8 cellular contexts compared by ENCODE assay signal in the genomic region with DNA sequence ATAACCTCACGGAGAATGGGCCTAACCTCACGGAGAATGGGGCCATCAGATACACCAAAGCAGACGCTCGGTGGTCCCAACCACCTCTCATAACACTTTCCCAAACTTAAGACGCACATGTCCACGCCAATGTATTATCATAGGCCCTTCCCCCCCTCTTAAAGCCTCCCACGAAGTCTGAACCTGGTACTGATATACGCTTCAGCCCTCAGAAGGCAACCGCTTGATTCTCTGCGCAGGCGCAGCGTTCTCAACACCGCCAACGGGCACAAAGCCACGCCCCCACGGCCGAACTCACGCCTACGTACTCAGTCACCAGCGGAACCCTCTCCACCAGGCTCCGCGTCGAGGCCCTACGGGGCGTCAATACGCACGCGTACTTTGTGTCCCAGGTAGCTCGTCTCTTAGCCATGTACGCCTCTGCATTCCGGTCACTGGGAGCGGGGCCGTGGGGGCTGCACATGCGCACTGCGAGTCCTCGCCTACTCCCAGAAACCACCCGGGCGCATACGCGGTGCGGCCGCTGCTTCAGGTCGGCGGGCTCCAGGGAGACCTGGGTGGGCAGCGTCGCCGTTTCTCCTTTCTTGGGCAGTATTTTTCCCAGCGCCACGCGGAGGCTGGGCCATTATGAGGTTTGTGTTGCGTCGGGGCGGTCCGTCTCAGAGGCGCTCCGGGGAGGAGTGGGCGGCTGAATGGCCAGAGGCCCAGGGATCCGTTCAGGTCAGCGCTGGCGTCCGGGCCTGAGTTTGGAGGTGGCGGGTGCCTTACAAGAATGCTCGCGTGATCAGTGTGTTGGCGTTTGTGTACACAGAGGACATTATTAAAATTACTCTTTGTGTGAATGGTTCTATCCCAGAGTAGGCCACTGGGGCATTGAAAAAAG. TPM values are rescaled to one million over a fixed set of nuclear protein-coding genes. Genes with fewer than 3 reads are reported as not detected.
DNase-seq lines count a peak whose midpoint lies in the region; ATAC-seq and TF ChIP-seq lines count a peak whose summit lies in the region.

No MANE protein-coding gene starts in this region.

- ATAC-seq in left lung, result peak; percentile 99

- peaks cover 0 to 29% of the 10 kb centered on the region in 2 donors for H3K36me3 ChIP-seq in left lung

- H3K4me3 Mint-ChIP-seq in activated CD4-positive, alpha-beta memory T cell treated with anti-CD3 and anti-CD28 coated beads, Interleukin-2, amount 10 ng/mL, durations not matched to agents 7 days and 5 days, result peak overlapping the region; percentile 71

- TF ChIP-seq CTCF in HFF-Myc (IDR thresholded peaks at IDR 0.05; ENCODE audit: low read depth, low read length, missing control alignments) (no peak), left lung (IDR thresholded peaks at IDR 0.05) (no peak)

- H3K9me3 ChIP-seq in left lung, result peaks cover 3 to 60% of the 10 kb centered on the region in 2 donors

- H3K4me3 ChIP-seq in HFF-Myc (replicated peaks; ENCODE audit: low read depth, low read length), result peak overlapping the region; percentile 58
- peak overlapping the region; percentile 54 to 65 for H3K4me3 ChIP-seq in left lung

- POLR2A ChIA-PET in activated CD4-positive, alpha-beta memory T cell treated with anti-CD3 and anti-CD28 coated beads, Interleukin-2, amount 10 ng/mL, durations not matched to agents 7 days and 5 days (lab: Charles Lee), result interaction anchor here (1.2 kb wide), 1 partner anchor 247 kb away, joined by 4 read pairs; a partner anchor contains a TSS

- peaks cover 4 to 11% of the 10 kb centered on the region in 2 donors for H3K4me1 ChIP-seq in left lung

- peaks cover 51% of the 10 kb centered on the region for H3K9me3 Mint-ChIP-seq in activated CD4-positive, alpha-beta memory T cell treated with anti-CD3 and anti-CD28 coated beads, Interleukin-2, amount 10 ng/mL, durations not matched to agents 7 days and 5 days

- H3K36me3 Mint-ChIP-seq in activated CD4-positive, alpha-beta memory T cell treated with anti-CD3 and anti-CD28 coated beads, Interleukin-2, amount 10 ng/mL, durations not matched to agents 7 days and 5 days (ENCODE audit: low read depth), result peaks cover 12% of the 10 kb centered on the region

- H3K27me3 Mint-ChIP-seq in activated CD4-positive, alpha-beta memory T cell treated with anti-CD3 and anti-CD28 coated beads, Interleukin-2, amount 10 ng/mL, durations not matched to agents 7 days and 5 days, result peaks cover 3% of the 10 kb centered on the region

- DNase-seq in COLO829 (ENCODE audit: low spot score) (peak; percentile 45), HFF-Myc (ENCODE audit: extremely low read depth, low read depth) (peak; percentile 60), NCI-H2196 treated with DMSO at 0.1 percent for 48 hours (lab: John Stamatoyannopoulos, UW; ENCODE audit: unreplicated experiment) (peak; percentile 87), dermis microvascular lymphatic vessel endothelial cell (ENCODE audit: low read depth in 2 of 2) (peak; percentile 97), left lung (peak; percentile 94 to 95), DMS153 (lab: John Stamatoyannopoulos, UW) (no peak)
- DNase-seq in activated CD4-positive, alpha-beta memory T cell treated with anti-CD3 and anti-CD28 coated beads, Interleukin-2, amount 10 ng/mL, durations not matched to agents 7 days and 5 days, result peak; percentile 72
- DNase-seq in stimulated activated CD4-positive, alpha-beta T cell treated with anti-CD3 and anti-CD28 coated beads, Interleukin-1b, Interleukin-23, amount 100 ng/mL, for 24 hours (ENCODE audit: low read depth in 4 of 4, low spot score in 1 of 4), result peak; percentile 46 to 70 (median 56)

- H3K27me3 ChIP-seq in left lung, result no peaks in the 10 kb centered on the region

- peaks cover 15% of the 10 kb centered on the region for H3K4me1 Mint-ChIP-seq in activated CD4-positive, alpha-beta memory T cell treated with anti-CD3 and anti-CD28 coated beads, Interleukin-2, amount 10 ng/mL, durations not matched to agents 7 days and 5 days

- CTCF ChIA-PET in activated CD4-positive, alpha-beta memory T cell treated with anti-CD3 and anti-CD28 coated beads, Interleukin-2, amount 10 ng/mL, durations not matched to agents 7 days and 5 days (lab: Charles Lee), result interaction anchor here (1.0 to 1.1 kb wide), 2 partner anchors 10 to 24 kb away, joined by 3 to 4 read pairs; no protein-coding TSS in a partner anchor

- peak overlapping the region; percentile 81 to 88 for H3K27ac ChIP-seq in left lung

- H3K27ac Mint-ChIP-seq in activated CD4-positive, alpha-beta memory T cell treated with anti-CD3 and anti-CD28 coated beads, Interleukin-2, amount 10 ng/mL, durations not matched to agents 7 days and 5 days, result peak overlapping the region; percentile 48

- intact Hi-C loops in left lung (cut with DNase I), result no loop called here

RNA-seq across cellular contexts. Expression of a gene that starts 25.3 kb away (rescaled TPM):
- 1 to 10 TPM in 1 of 2 experiments, under 1 TPM in 1; 0.93 to 1.5 TPM for total RNA-seq in activated CD4-positive, alpha-beta memory T cell treated with anti-CD3 and anti-CD28 coated beads, Interleukin-2, amount 10 ng/mL, durations not matched to agents 7 days and 5 days
- total RNA-seq in dermis microvascular lymphatic vessel endothelial cell, result 1.3 and 2.4 TPM in 2 replicates
- total RNA-seq in left lung, result 1 to 10 TPM; 2.9 to 4.3 TPM

RNA-seq across cellular contexts. Expression of a gene that starts 36.1 kb away (rescaled TPM):
- 1 to 10 TPM; 3.9 to 4.1 TPM for total RNA-seq in activated CD4-positive, alpha-beta memory T cell treated with anti-CD3 and anti-CD28 coated beads, Interleukin-2, amount 10 ng/mL, durations not matched to agents 7 days and 5 days
- total RNA-seq in dermis microvascular lymphatic vessel endothelial cell, result 1.9 and 2.8 TPM in 2 replicates
- total RNA-seq in left lung, result 1 to 10 TPM; 4.8 to 6.1 TPM

RNA-seq across cellular contexts. Expression of a gene that starts 53.4 kb away (rescaled TPM):
- total RNA-seq in activated CD4-positive, alpha-beta memory T cell treated with anti-CD3 and anti-CD28 coated beads, Interleukin-2, amount 10 ng/mL, durations not matched to agents 7 days and 5 days, result 1 to 10 TPM; 6.2 to 6.7 TPM
- total RNA-seq in dermis microvascular lymphatic vessel endothelial cell (6.9 and 8.2 TPM in 2 replicates), left lung (10 to 100 TPM in 1 of 2 donors, 1 to 10 TPM in 1; 6.8 to 16.7 TPM)
